19 cellular contexts compared by ENCODE assay signal in genomic region chr13:77306458-77306857, GRCh38. TPM values are rescaled to one million over a fixed set of nuclear protein-coding genes. Genes with fewer than 3 reads are reported as not detected.
A peak's percentile ranks its signal among the peaks of the same experiment; 100 is the strongest.
DNase-seq lines count a peak whose midpoint lies in the region; ATAC-seq and TF ChIP-seq lines count a peak whose summit lies in the region.
"Had no signal": no experiment of that assay in that cellular context is flagged by ENCODE, and none has a peak within 500 bp of the region (broad histone marks: within the 10 kb centered on the region; RNA-seq: fewer than 3 reads in every experiment).

No MANE protein-coding gene starts in this region.

- no peaks in the 10 kb centered on the region for H3K9me3 ChIP-seq in naive thymus-derived CD4-positive, alpha-beta T cell (ENCODE audit: control insufficient read depth in 2 of 3, low read length in 3 of 3)

- intact Hi-C loops in activated B cell treated with CpG ODN at 0.5 μM for 24 hours (cut with micrococcal nuclease), result loop anchor here (1.0 kb wide), 1 partner anchor 8 kb away; no protein-coding TSS in a partner anchor
- intact Hi-C loops in naive thymus-derived CD4-positive, alpha-beta T cell (cut with micrococcal nuclease), result no loop called here

- CTCF ChIA-PET in activated B cell treated with CpG ODN at 0.5 μM for 24 hours (lab: Charles Lee), result interaction anchor here (0.9 to 1.0 kb wide), 2 partner anchors 19 to 172 kb away, joined by 3 read pairs; no protein-coding TSS in a partner anchor
- CTCF ChIA-PET in naive thymus-derived CD4-positive, alpha-beta T cell (lab: Charles Lee), result no interaction called here

- H3K36me3 ChIP-seq in naive thymus-derived CD4-positive, alpha-beta T cell (ENCODE audit: control insufficient read depth in 2 of 3, insufficient read depth in 3 of 3, low read length in 3 of 3), result no peaks in the 10 kb centered on the region
- H3K36me3 ChIP-seq: heart right ventricle had no signal

- no peaks in the 10 kb centered on the region for H3K9me3 Mint-ChIP-seq in stimulated activated naive CD8-positive, alpha-beta T cell treated with anti-CD3 and anti-CD28 coated beads, Interleukin-15, Interleukin-2, amounts not matched to agents 100 ng/mL and 50 ng/mL, for 24 hours
- peaks cover 3% of the 10 kb centered on the region for H3K9me3 Mint-ChIP-seq in activated B cell treated with CpG ODN at 0.5 μM for 24 hours
- H3K9me3 Mint-ChIP-seq in naive thymus-derived CD4-positive, alpha-beta T cell, result peaks cover 0 to 2% (median 0%) of the 10 kb centered on the region in 11 donors
- peaks cover 4% of the 10 kb centered on the region for H3K9me3 Mint-ChIP-seq in T-helper 2 cell treated with Interferon-gamma antibody and Interleukin-4, amounts not matched to agents 5 μg/mL and 100 μg/mL, for 36 hours
- H3K9me3 Mint-ChIP-seq: activated naive CD4-positive, alpha-beta T cell treated with anti-CD3 and anti-CD28 coated beads, Interleukin-2, amount 50 U/mL, for 24 hours had no signal

- TF ChIP-seq CTCF in activated B cell treated with CpG ODN at 0.5 μM for 24 hours (IDR thresholded peaks at IDR 0.05), result no peak

- POLR2A ChIA-PET in activated B cell treated with CpG ODN at 0.5 μM for 24 hours (lab: Charles Lee), result interaction anchor here (1.3 to 1.8 kb wide), 2 partner anchors 20 to 23 kb away, joined by 4 to 7 read pairs; partner anchors contain the start of gene MYCBP2
- POLR2A ChIA-PET in naive thymus-derived CD4-positive, alpha-beta T cell (lab: Charles Lee), result interaction anchor here (1.1 to 2.5 kb wide), 2 partner anchors 19 to 24 kb away, joined by 4 to 6 read pairs; no protein-coding TSS in a partner anchor

- H3K4me1 ChIP-seq in naive thymus-derived CD4-positive, alpha-beta T cell (ENCODE audit: control insufficient read depth in 2 of 2, insufficient read depth in 2 of 2, low read length in 2 of 2), result peaks cover 38 to 39% of the 10 kb centered on the region in 2 donors

- no peak overlapping the region for H3K4me3 ChIP-seq in naive thymus-derived CD4-positive, alpha-beta T cell (ENCODE audit: low read length)
- H3K4me3 ChIP-seq: heart right ventricle had no signal

- no peaks in the 10 kb centered on the region for H3K27me3 ChIP-seq in naive thymus-derived CD4-positive, alpha-beta T cell (ENCODE audit: control insufficient read depth in 2 of 2, insufficient read depth in 2 of 2, low read length in 2 of 2)
- H3K27me3 ChIP-seq: heart right ventricle had no signal

- peaks cover 31% of the 10 kb centered on the region for H3K36me3 Mint-ChIP-seq in stimulated activated naive CD8-positive, alpha-beta T cell treated with anti-CD3 and anti-CD28 coated beads, Interleukin-15, Interleukin-2, amounts not matched to agents 100 ng/mL and 50 ng/mL, for 24 hours (ENCODE audit: low read depth)
- peaks cover 2% of the 10 kb centered on the region for H3K36me3 Mint-ChIP-seq in activated B cell treated with CpG ODN at 0.5 μM for 24 hours (ENCODE audit: low read depth)
- peaks cover 0 to 20% (median 13%) of the 10 kb centered on the region in 5 donors for H3K36me3 Mint-ChIP-seq in naive thymus-derived CD4-positive, alpha-beta T cell
- peaks cover 9% of the 10 kb centered on the region for H3K36me3 Mint-ChIP-seq in T-helper 2 cell treated with Interferon-gamma antibody and Interleukin-4, amounts not matched to agents 5 μg/mL and 100 μg/mL, for 36 hours (ENCODE audit: low read depth)

- ATAC-seq in stimulated activated naive CD8-positive, alpha-beta T cell treated with anti-CD3 and anti-CD28 coated beads, Interleukin-15, Interleukin-2, amounts not matched to agents 100 U/mL and 50 U/mL, for 24 hours, result no peak
- no peak for ATAC-seq in activated B cell treated with CpG ODN at 0.5 μM for 24 hours (ENCODE audit: low read depth)
- ATAC-seq in naive thymus-derived CD4-positive, alpha-beta T cell, result no peak
- ATAC-seq: activated CD8-positive, alpha-beta memory T cell treated with anti-CD3 and anti-CD28 coated beads, Interleukin-2, amount 10 ng/mL, durations not matched to agents 7 days and 5 days; heart right ventricle; left colon had no signal

- no peak overlapping the region for H3K27ac ChIP-seq in naive thymus-derived CD4-positive, alpha-beta T cell (ENCODE audit: low read depth, low read length)

- H3K4me3 Mint-ChIP-seq in stimulated activated naive CD8-positive, alpha-beta T cell treated with anti-CD3 and anti-CD28 coated beads, Interleukin-15, Interleukin-2, amounts not matched to agents 100 ng/mL and 50 ng/mL, for 24 hours, result no peak overlapping the region
- peak overlapping the region; percentile 5 for H3K4me3 Mint-ChIP-seq in activated B cell treated with CpG ODN at 0.5 μM for 24 hours
- H3K4me3 Mint-ChIP-seq in naive thymus-derived CD4-positive, alpha-beta T cell, result peak overlapping the region in 8 of 10 donors; percentile 1 to 70 (median 47)
- H3K4me3 Mint-ChIP-seq in T-helper 2 cell treated with Interferon-gamma antibody and Interleukin-4, amounts not matched to agents 5 μg/mL and 100 μg/mL, for 36 hours, result no peak overlapping the region
- H3K4me3 Mint-ChIP-seq: activated CD8-positive, alpha-beta memory T cell treated with anti-CD3 and anti-CD28 coated beads, Interleukin-2, amount 10 ng/mL, durations not matched to agents 7 days and 5 days; activated naive CD4-positive, alpha-beta T cell treated with anti-CD3 and anti-CD28 coated beads, Interleukin-2, amount 50 U/mL, for 24 hours; neural crest cell had no signal

- no peaks in the 10 kb centered on the region for H3K27me3 Mint-ChIP-seq in stimulated activated naive CD8-positive, alpha-beta T cell treated with anti-CD3 and anti-CD28 coated beads, Interleukin-15, Interleukin-2, amounts not matched to agents 100 ng/mL and 50 ng/mL, for 24 hours
- no peaks in the 10 kb centered on the region for H3K27me3 Mint-ChIP-seq in activated B cell treated with CpG ODN at 0.5 μM for 24 hours
- H3K27me3 Mint-ChIP-seq in naive thymus-derived CD4-positive, alpha-beta T cell, result no peaks in the 10 kb centered on the region
- no peaks in the 10 kb centered on the region for H3K27me3 Mint-ChIP-seq in T-helper 2 cell treated with Interferon-gamma antibody and Interleukin-4, amounts not matched to agents 5 μg/mL and 100 μg/mL, for 36 hours (ENCODE audit: low read depth)
- H3K27me3 Mint-ChIP-seq: activated CD8-positive, alpha-beta memory T cell treated with anti-CD3 and anti-CD28 coated beads, Interleukin-2, amount 10 ng/mL, durations not matched to agents 7 days and 5 days; activated naive CD4-positive, alpha-beta T cell treated with anti-CD3 and anti-CD28 coated beads, Interleukin-2, amount 50 U/mL, for 24 hours had no signal

- peak overlapping the region; percentile 67 for H3K27ac Mint-ChIP-seq in stimulated activated naive CD8-positive, alpha-beta T cell treated with anti-CD3 and anti-CD28 coated beads, Interleukin-15, Interleukin-2, amounts not matched to agents 100 ng/mL and 50 ng/mL, for 24 hours
- peak overlapping the region; percentile 81 for H3K27ac Mint-ChIP-seq in activated B cell treated with CpG ODN at 0.5 μM for 24 hours
- peak overlapping the region in 6 of 9 donors; percentile 20 to 68 (median 48) for H3K27ac Mint-ChIP-seq in naive thymus-derived CD4-positive, alpha-beta T cell
- H3K27ac Mint-ChIP-seq in T-helper 2 cell treated with Interferon-gamma antibody and Interleukin-4, amounts not matched to agents 5 μg/mL and 100 μg/mL, for 36 hours, result no peak overlapping the region
- H3K27ac Mint-ChIP-seq: activated CD8-positive, alpha-beta memory T cell treated with anti-CD3 and anti-CD28 coated beads, Interleukin-2, amount 10 ng/mL, durations not matched to agents 7 days and 5 days; activated naive CD4-positive, alpha-beta T cell treated with anti-CD3 and anti-CD28 coated beads, Interleukin-2, amount 50 U/mL, for 24 hours had no signal

- no peak for DNase-seq in stimulated activated naive CD8-positive, alpha-beta T cell treated with anti-CD3 and anti-CD28 coated beads, Interleukin-15, Interleukin-2, amounts not matched to agents 100 U/mL and 50 U/mL, for 24 hours
- no peak for DNase-seq in activated B cell treated with CpG ODN at 0.5 μM for 24 hours
- no peak for DNase-seq in naive thymus-derived CD4-positive, alpha-beta T cell
- no peak for DNase-seq in NCI-H2081 (lab: John Stamatoyannopoulos, UW)
- no peak for DNase-seq in activated T-cell treated with anti-CD3 and anti-CD28 coated beads, Interleukin-2, amount 50 U/mL, for 48 hours
- no peak for DNase-seq in NCI-H146 treated with DMSO at 0.1 percent for 48 hours (lab: John Stamatoyannopoulos, UW; ENCODE audit: unreplicated experiment)
- DNase-seq in T-helper 2 cell treated with Interferon-gamma antibody and Interleukin-4, amounts not matched to agents 5 μg/mL and 100 μg/mL, for 36 hours (ENCODE audit: low spot score), result no peak
- DNase-seq: activated CD8-positive, alpha-beta memory T cell treated with anti-CD3 and anti-CD28 coated beads, Interleukin-2, amount 10 ng/mL, durations not matched to agents 7 days and 5 days; central memory CD4-positive, alpha-beta T cell; DMS79; erythroblast; heart right ventricle; left colon; NCI-H1436; NK-92 treated with Interleukin-12 subunit alpha and Interleukin-12 subunit beta, amount 100 ng/mL, for 24 hours; SHP77 had no signal

- H3K4me1 Mint-ChIP-seq in stimulated activated naive CD8-positive, alpha-beta T cell treated with anti-CD3 and anti-CD28 coated beads, Interleukin-15, Interleukin-2, amounts not matched to agents 100 ng/mL and 50 ng/mL, for 24 hours (ENCODE audit: low read depth), result peaks cover 93% of the 10 kb centered on the region
- peaks cover 89% of the 10 kb centered on the region for H3K4me1 Mint-ChIP-seq in activated B cell treated with CpG ODN at 0.5 μM for 24 hours
- H3K4me1 Mint-ChIP-seq in naive thymus-derived CD4-positive, alpha-beta T cell, result peaks cover 59 to 97% (median 90%) of the 10 kb centered on the region in 7 donors
- peaks cover 48% of the 10 kb centered on the region for H3K4me1 Mint-ChIP-seq in T-helper 2 cell treated with Interferon-gamma antibody and Interleukin-4, amounts not matched to agents 5 μg/mL and 100 μg/mL, for 36 hours (ENCODE audit: low read depth)

RNA-seq across cellular contexts. Expression of gene MYCBP2, which starts 20.4 kb away (rescaled TPM):
- 310 and 314 TPM in 2 replicates for total RNA-seq in activated B cell treated with CpG ODN at 0.5 μM for 24 hours
- total RNA-seq in naive thymus-derived CD4-positive, alpha-beta T cell, result 100 to 1,000 TPM; 135 to 216 (median 176) TPM
- 10 to 100 TPM; 38.8 to 57.3 TPM for polyA plus RNA-seq in naive thymus-derived CD4-positive, alpha-beta T cell

Comparison
In these comparisons a context has a peak if more than half of its experiments do, and no peak if none do; other contexts are left out.
1. H3K4me3 Mint-ChIP-seq: peak in activated B cell treated with CpG ODN at 0.5 μM for 24 hours (single experiment) and naive thymus-derived CD4-positive, alpha-beta T cell (8 of 10); none in stimulated activated naive CD8-positive, alpha-beta T cell treated with anti-CD3 and anti-CD28 coated beads, Interleukin-15, Interleukin-2, amounts not matched to agents 100 ng/mL and 50 ng/mL, for 24 hours (single experiment) and T-helper 2 cell treated with Interferon-gamma antibody and Interleukin-4, amounts not matched to agents 5 μg/mL and 100 μg/mL, for 36 hours (single experiment).